Comparison of ENCODE assay signal across 9 cellular contexts in the genomic region with DNA sequence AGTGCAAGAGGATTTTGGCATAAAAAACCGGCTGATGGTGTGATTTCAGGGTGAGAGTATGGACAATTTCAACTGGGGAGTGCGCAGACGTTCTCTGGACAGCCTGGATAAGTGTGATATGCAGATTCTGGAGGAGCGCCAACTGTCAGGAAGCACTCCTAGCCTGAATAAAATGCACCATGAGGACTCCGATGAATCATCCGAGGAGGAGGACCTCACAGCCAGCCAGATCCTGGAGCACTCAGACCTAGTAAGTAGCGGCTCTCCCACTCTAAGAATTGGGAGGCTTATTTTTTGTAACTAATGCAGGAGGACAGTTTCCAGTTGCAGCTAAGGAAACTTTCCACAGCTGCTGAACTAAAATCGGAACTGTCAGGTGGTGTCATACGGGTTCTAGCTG. TPM values are rescaled to one million over a fixed set of nuclear protein-coding genes. Genes with fewer than 3 reads are reported as not detected.
DNase-seq lines count a peak whose midpoint lies in the region; ATAC-seq, FAIRE-seq and TF ChIP-seq lines count a peak whose summit lies in the region.
"Had no signal": no experiment of that assay in that cellular context is flagged by ENCODE, and none has a peak within 500 bp of the region (broad histone marks: within the 10 kb centered on the region; RNA-seq: fewer than 3 reads in every experiment).

No MANE protein-coding gene starts in this region.

- H3K27ac ChIP-seq in SJSA1 (no peak overlapping the region; the same call in 1 of the 2 replicates), small intestine (ENCODE audit: low read depth in 1 of 2, low read length in 1 of 2) (peak overlapping the region in 1 of 2 donors; percentile 39)

- peak; percentile 61 for DNase-seq in Ammon's horn (ENCODE audit: low spot score)
- peak; percentile 63 to 73 for DNase-seq in SJSA1 (ENCODE audit: low read depth in 1 of 2, low spot score in 2 of 2)
- peak; percentile 93 for DNase-seq in fibroblast of villous mesenchyme (ENCODE audit: low read depth)
- DNase-seq in non-pigmented ciliary epithelial cell (ENCODE audit: low read depth): peak; percentile 83
- no peak for DNase-seq in small intestine
- DNase-seq: cortex of kidney had no signal

- ATAC-seq in HG02938 (IDR thresholded peaks at IDR 0.05; ENCODE audit: unreplicated experiment) (no peak), HG02840 (IDR thresholded peaks at IDR 0.05; ENCODE audit: low FRiP score, unreplicated experiment) (no peak), HG03196 (IDR thresholded peaks at IDR 0.05; ENCODE audit: unreplicated experiment) (no peak)

- no peak for FAIRE-seq in small intestine (lab: Jason Lieb, UNC)

- H3K4me1 ChIP-seq in SJSA1 (replicated peaks) (peaks cover 30% of the 10 kb centered on the region), small intestine (ENCODE audit: control insufficient read depth in 2 of 2, insufficient read depth in 1 of 2, low read depth in 1 of 2, low read length in 1 of 2) (peaks cover 0 to 2% of the 10 kb centered on the region in 2 donors)

- H3K9me3 ChIP-seq in SJSA1 (replicated peaks) (no peaks in the 10 kb centered on the region), small intestine (ENCODE audit: control insufficient read depth, low read depth) (no peaks in the 10 kb centered on the region)

- H3K36me3 ChIP-seq in SJSA1: no peaks in the 10 kb centered on the region
- no peaks in the 10 kb centered on the region for H3K36me3 ChIP-seq in small intestine (ENCODE audit: control insufficient read depth in 2 of 2, insufficient read depth in 2 of 2, low read length in 2 of 2)

- WGBS in small intestine, 3 donors: 53 to 80% (median 75%) methylated on average over 9 of the region's 9 CpGs

- TF ChIP-seq CTCF in fibroblast of villous mesenchyme (IDR thresholded peaks at IDR 0.05; ENCODE audit: insufficient read depth, low read depth, low read length): no peak

- H3K27me3 ChIP-seq in SJSA1 (replicated peaks) (no peaks in the 10 kb centered on the region), small intestine (ENCODE audit: control insufficient read depth in 2 of 2, insufficient read depth in 2 of 2, low read length in 2 of 2) (no peaks in the 10 kb centered on the region)

- H3K4me3 ChIP-seq in SJSA1 (no peak overlapping the region), fibroblast of villous mesenchyme (ENCODE audit: low read depth, low read length) (no peak overlapping the region), small intestine (ENCODE audit: low read depth in 1 of 2, low read length in 2 of 2) (no peak overlapping the region)

RNA-seq across cellular contexts. Expression of gene ZAR1L, which starts 53.6 kb away (rescaled TPM):
- total RNA-seq in SJSA1 (2014; rRNA removed; shearing (Covaris generic)): 0.21 TPM in 1 of 2 replicates, not detected in the other
- under 0.01 TPM in 2 replicates for total RNA-seq in fibroblast of villous mesenchyme
- not detected for polyA plus RNA-seq in small intestine

RNA-seq across cellular contexts. Expression of gene BRCA2, which starts 53.7 kb away (rescaled TPM):
- total RNA-seq in SJSA1 (2014; rRNA removed; shearing (Covaris generic)): 7.7 and 14.7 TPM in 2 replicates
- 10.4 and 11.0 TPM in 2 replicates for total RNA-seq in fibroblast of villous mesenchyme
- 1 to 10 TPM in 1 of 3 donors, under 1 TPM in 2; under 0.01 to 2.5 (median under 0.01) TPM for polyA plus RNA-seq in small intestine
